ENCODE assay signal across 25 cellular contexts in genomic region chr6:46635462-46635861, GRCh38. TPM values are rescaled to one million over a fixed set of nuclear protein-coding genes. Genes with fewer than 3 reads are reported as not detected.
DNase-seq lines count a peak whose midpoint lies in the region; ATAC-seq, FAIRE-seq and TF ChIP-seq lines count a peak whose summit lies in the region.
"Had no signal": no experiment of that assay in that cellular context is flagged by ENCODE, and none has a peak within 500 bp of the region (broad histone marks: within the 10 kb centered on the region; RNA-seq: fewer than 3 reads in every experiment).

No MANE protein-coding gene starts in this region.

- H3K4me2 ChIP-seq in OCI-LY1 (ENCODE audit: low read length) (peak overlapping the region; percentile 24; the same call in 1 of the 2 replicates), mammary epithelial cell (ENCODE audit: insufficient read depth, low read depth, low read length) (no peak overlapping the region)
- H3K4me2 ChIP-seq: A549; BLaER1 treated with 17β-estradiol and CSF1 and Interleukin-3, amounts not matched to agents 10 nM and 100 nM had no signal

- H3K36me3 ChIP-seq in OCI-LY1 (ENCODE audit: insufficient read depth, low read length), result peaks cover 2% of the 10 kb centered on the region; the same call in 1 of the 2 replicates
- no peaks in the 10 kb centered on the region for H3K36me3 ChIP-seq in endodermal cell (ENCODE audit: control insufficient read depth, insufficient read depth, low read length)
- no peaks in the 10 kb centered on the region for H3K36me3 ChIP-seq in mammary epithelial cell (ENCODE audit: insufficient read depth, low read length)
- no peaks in the 10 kb centered on the region for H3K36me3 ChIP-seq in CD8-positive, alpha-beta memory T cell (ENCODE audit: insufficient read depth, low read length)
- H3K36me3 ChIP-seq: BE2C; BLaER1 treated with 17β-estradiol and CSF1 and Interleukin-3, amounts not matched to agents 10 nM and 100 nM; HAP-1 had no signal

- H3K9me3 ChIP-seq in OCI-LY1 (ENCODE audit: low read length) (no peaks in the 10 kb centered on the region), endodermal cell (ENCODE audit: control insufficient read depth, low read length) (no peaks in the 10 kb centered on the region), mammary epithelial cell (replicated peaks; ENCODE audit: insufficient read depth, low read length) (no peaks in the 10 kb centered on the region)
- H3K9me3 ChIP-seq in CD8-positive, alpha-beta memory T cell (ENCODE audit: low read length), result no peaks in the 10 kb centered on the region
- H3K9me3 ChIP-seq: A549; BE2C; BLaER1 treated with 17β-estradiol and CSF1 and Interleukin-3, amounts not matched to agents 10 nM and 100 nM; Caco-2; HAP-1 had no signal

- H3K4me3 Mint-ChIP-seq in endodermal cell, result no peak overlapping the region
- H3K4me3 Mint-ChIP-seq in CD8-positive, alpha-beta memory T cell, result no peak overlapping the region
- H3K4me3 Mint-ChIP-seq: CD14-positive monocyte; CD4-positive, alpha-beta memory T cell; HFFc6 had no signal

- H3K9me2 ChIP-seq in OCI-LY1 (ENCODE audit: low read depth, low read length), result no peaks in the 10 kb centered on the region

- H3K4me3 ChIP-seq in OCI-LY1 (ENCODE audit: low read depth, low read length, poor library complexity, severe bottlenecking) (no peak overlapping the region), endodermal cell (ENCODE audit: low read length) (no peak overlapping the region), mammary epithelial cell (replicated peaks in 1 of 3; ENCODE audit: insufficient read depth in 1 of 3, low read depth in 2 of 3, low read length in 3 of 3) (no peak overlapping the region)
- no peak overlapping the region for H3K4me3 ChIP-seq in CD8-positive, alpha-beta memory T cell (ENCODE audit: low read length)
- H3K4me3 ChIP-seq: A549; BLaER1 treated with 17β-estradiol and CSF1 and Interleukin-3, amounts not matched to agents 10 nM and 100 nM; GM12878; HAP-1 had no signal

- ATAC-seq in HG03460 (IDR thresholded peaks at IDR 0.05; ENCODE audit: unreplicated experiment), result no peak
- ATAC-seq: A549, GM12878 had no signal

- 83 to 89% methylated on average over 4 to 6 of the region's 6 CpGs for WGBS in endodermal cell (ENCODE audit: insufficient coverage in 1 of 2, insufficient read length in 1 of 2), 2 experiments
- 100% methylated on average over 5 of the region's 6 CpGs for WGBS in mammary epithelial cell (ENCODE audit: low coverage, missing lambda C conversion rate)

- FAIRE-seq in GM12891 (lab: Jason Lieb, UNC), result no peak
- FAIRE-seq: A549, GM12878, GM18507, H54 had no signal

- dilution Hi-C loops in mammary epithelial cell (cut with HindIII; ENCODE audit: low sequenced_read_pairs), result no loop called here

- H3K27me3 ChIP-seq in OCI-LY1 (ENCODE audit: insufficient read depth, low read length), result no peaks in the 10 kb centered on the region
- H3K27me3 ChIP-seq in endodermal cell (ENCODE audit: control insufficient read depth, insufficient read depth, low read length, poor library complexity, severe bottlenecking), result no peaks in the 10 kb centered on the region
- no peaks in the 10 kb centered on the region for H3K27me3 ChIP-seq in mammary epithelial cell (ENCODE audit: insufficient read depth, low read length)
- no peaks in the 10 kb centered on the region for H3K27me3 ChIP-seq in CD8-positive, alpha-beta memory T cell (ENCODE audit: insufficient read depth, low read length, poor library complexity, severe bottlenecking)
- H3K27me3 ChIP-seq: BLaER1 treated with 17β-estradiol and CSF1 and Interleukin-3, amounts not matched to agents 10 nM and 100 nM had no signal

- H3K9ac ChIP-seq in OCI-LY1 (ENCODE audit: low read length) (no peak overlapping the region; the same call in 1 of the 2 replicates), endodermal cell (ENCODE audit: extremely low read depth, low read length, poor library complexity, severe bottlenecking) (no peak overlapping the region), mammary epithelial cell (ENCODE audit: insufficient read depth, low read length) (no peak overlapping the region)
- H3K9ac ChIP-seq: BLaER1 treated with 17β-estradiol and CSF1 and Interleukin-3, amounts not matched to agents 10 nM and 100 nM had no signal

- H3K27ac ChIP-seq in OCI-LY1 (ENCODE audit: low read depth, low read length, poor library complexity, severe bottlenecking) (peak overlapping the region; percentile 89), endodermal cell (ENCODE audit: low read depth, low read length) (no peak overlapping the region), mammary epithelial cell (ENCODE audit: insufficient read depth, low read depth, low read length) (no peak overlapping the region)
- no peak overlapping the region for H3K27ac ChIP-seq in CD8-positive, alpha-beta memory T cell (ENCODE audit: low read depth, low read length)
- H3K27ac ChIP-seq: A549; BLaER1 treated with 17β-estradiol and CSF1 and Interleukin-3, amounts not matched to agents 10 nM and 100 nM had no signal

- no peaks in the 10 kb centered on the region for H3F3A ChIP-seq in OCI-LY1 (ENCODE audit: insufficient read depth, low read length)

- POLR2A ChIA-PET in CD8-positive, alpha-beta memory T cell (lab: Charles Lee), result no interaction called here

- H3K27ac Mint-ChIP-seq in endodermal cell, result peak overlapping the region; percentile 67
- no peak overlapping the region for H3K27ac Mint-ChIP-seq in CD8-positive, alpha-beta memory T cell
- H3K27ac Mint-ChIP-seq: CD14-positive monocyte; CD4-positive, alpha-beta memory T cell; HFFc6 had no signal

- H4K20me1 ChIP-seq in OCI-LY1 (ENCODE audit: insufficient read depth, low read length) (no peaks in the 10 kb centered on the region), mammary epithelial cell (ENCODE audit: insufficient read depth, low read length) (no peaks in the 10 kb centered on the region)
- H4K20me1 ChIP-seq: BLaER1 treated with 17β-estradiol and CSF1 and Interleukin-3, amounts not matched to agents 10 nM and 100 nM had no signal

- H3K4me1 ChIP-seq in OCI-LY1 (ENCODE audit: insufficient read depth, low read length, severe bottlenecking) (peaks cover 58% of the 10 kb centered on the region), endodermal cell (ENCODE audit: control insufficient read depth, insufficient read depth, low read length) (no peaks in the 10 kb centered on the region), mammary epithelial cell (ENCODE audit: insufficient read depth, low read length) (peaks cover 24% of the 10 kb centered on the region)
- H3K4me1 ChIP-seq in CD8-positive, alpha-beta memory T cell (ENCODE audit: insufficient read depth, low read length), result no peaks in the 10 kb centered on the region
- H3K4me1 ChIP-seq: BE2C, Caco-2, HAP-1 had no signal

- H3K27me3 Mint-ChIP-seq in endodermal cell (ENCODE audit: insufficient read depth), result no peaks in the 10 kb centered on the region
- H3K27me3 Mint-ChIP-seq in CD8-positive, alpha-beta memory T cell, result peaks cover 4 to 29% of the 10 kb centered on the region in 2 donors

- TF ChIP-seq POLR2A in GM12891 (IDR thresholded peaks at IDR 0.05; ENCODE audit: low read depth, low read length), result no peak

- H3K79me2 ChIP-seq in OCI-LY1 (ENCODE audit: insufficient read depth, low read length) (no peaks in the 10 kb centered on the region), mammary epithelial cell (ENCODE audit: insufficient read depth, low read length) (no peaks in the 10 kb centered on the region)

- in situ Hi-C loops in mammary epithelial cell (cut with MboI; ENCODE audit: low sequenced_read_pairs in 2 of 2), result no loop called here

- DNase-seq in GM12891 (ENCODE audit: insufficient read length, low spot score) (no peak), endodermal cell (no peak), mammary epithelial cell (no peak)
- DNase-seq in CD8-positive, alpha-beta memory T cell, result no peak
- DNase-seq: 8988T; ACHN; AML-193; BE2C; Caco-2; CD4-positive, alpha-beta memory T cell; DMS153; DND-41; EL; GDM1; GOT3; HFFc6 had no signal

- peaks cover 20% of the 10 kb centered on the region for H3K4me1 Mint-ChIP-seq in endodermal cell
- H3K4me1 Mint-ChIP-seq in CD8-positive, alpha-beta memory T cell, result no peaks in the 10 kb centered on the region
- H3K4me1 Mint-ChIP-seq: CD14-positive monocyte; CD4-positive, alpha-beta memory T cell had no signal

- H2AFZ ChIP-seq in OCI-LY1 (ENCODE audit: low read length), result no peak overlapping the region
- no peak overlapping the region for H2AFZ ChIP-seq in mammary epithelial cell (ENCODE audit: low read depth, low read length)

- BruUV-seq in mammary epithelial cell (replicated peaks; lab: Mats Ljungman, UMichigan), result no TSS peak

- H3K36me3 Mint-ChIP-seq in endodermal cell (ENCODE audit: low read depth), result no peaks in the 10 kb centered on the region
- H3K36me3 Mint-ChIP-seq in CD8-positive, alpha-beta memory T cell, result no peaks in the 10 kb centered on the region
- H3K36me3 Mint-ChIP-seq: CD14-positive monocyte; CD4-positive, alpha-beta memory T cell had no signal

- intact Hi-C loops in mammary epithelial cell (cut with micrococcal nuclease), result loop anchor here (5.0 kb wide), 3 partner anchors 147 to 412 kb away; no protein-coding TSS in a partner anchor

- CTCF ChIA-PET in mammary epithelial cell (lab: Charles Lee; ENCODE audit: low non-redundant PET), result no interaction called here
- CTCF ChIA-PET in CD8-positive, alpha-beta memory T cell (lab: Charles Lee), result no interaction called here

- TF ChIP-seq CTCF in OCI-LY1 (IDR thresholded peaks at IDR 0.05; ENCODE audit: low read length), result no peak
- TF ChIP-seq CTCF in endodermal cell (conservative IDR thresholded peaks at IDR 0.05), result no peak
- TF ChIP-seq CTCF in mammary epithelial cell (conservative IDR thresholded peaks at IDR 0.05 in 1 of 2, IDR thresholded peaks at IDR 0.05 in 1 of 2; ENCODE audit: extremely low read depth in 1 of 2, insufficient read depth in 1 of 2, low read depth in 1 of 2, low read length in 2 of 2), result no peak

- no peaks in the 10 kb centered on the region for H3K9me3 Mint-ChIP-seq in endodermal cell
- H3K9me3 Mint-ChIP-seq in CD8-positive, alpha-beta memory T cell, result peaks cover 0 to 2% (median 0%) of the 10 kb centered on the region in 5 donors
- H3K9me3 Mint-ChIP-seq: CD14-positive monocyte; CD4-positive, alpha-beta memory T cell; HFFc6 had no signal

RNA-seq across cellular contexts. Expression of gene CYP39A1, which starts 17.2 kb away (rescaled TPM):
- not detected for polyA plus RNA-seq in GM12891 (2012; ENCODE audit: low read depth, missing spikeins)
- total RNA-seq in endodermal cell (1 to 10 TPM; 1.8 to 3.8 TPM), mammary epithelial cell (1 to 10 TPM; 2.4 to 5.2 TPM)
- polyA plus RNA-seq in endodermal cell (2013, experiment 1 of 2), result 2.5 TPM
- 4.0 TPM for polyA plus RNA-seq in endodermal cell (2013, experiment 2 of 2)
- 0.65 TPM for polyA plus RNA-seq in mammary epithelial cell
- polyA minus RNA-seq in mammary epithelial cell, result not detected
- not detected for total RNA-seq in CD8-positive, alpha-beta memory T cell
- polyA plus RNA-seq in CD8-positive, alpha-beta memory T cell, result not detected
- total RNA-seq: Caco-2; CD4-positive, alpha-beta memory T cell; GM12878; HFFc6 had no signal
- polyA plus RNA-seq: CD14-positive monocyte; CD4-positive, alpha-beta memory T cell; GM12878 had no signal

RNA-seq across cellular contexts. Expression of gene SLC25A27, which starts 17.3 kb away (rescaled TPM):
- not detected for polyA plus RNA-seq in GM12891 (2012; ENCODE audit: low read depth, missing spikeins)
- 10 to 100 TPM; 12.8 to 18.1 TPM for total RNA-seq in endodermal cell
- 14.1 TPM for polyA plus RNA-seq in endodermal cell (2013, experiment 1 of 2)
- polyA plus RNA-seq in endodermal cell (2013, experiment 2 of 2), result 8.4 TPM
- total RNA-seq in mammary epithelial cell, result 10 to 100 TPM; 11.8 to 18.1 TPM
- polyA plus RNA-seq in mammary epithelial cell, result 3.5 TPM
- polyA minus RNA-seq in mammary epithelial cell, result not detected
- total RNA-seq in CD8-positive, alpha-beta memory T cell, result under 1 TPM; 0.38 to 0.85 TPM
- not detected for polyA plus RNA-seq in CD8-positive, alpha-beta memory T cell
- total RNA-seq: GM12878 had no signal
- polyA plus RNA-seq: CD4-positive, alpha-beta memory T cell; GM12878 had no signal

RNA-seq across cellular contexts. Expression of gene TDRD6, which starts 52.2 kb away (rescaled TPM):
- not detected for polyA plus RNA-seq in GM12891 (2012; ENCODE audit: low read depth, missing spikeins)
- total RNA-seq in endodermal cell (under 1 TPM; 0.09 to 0.20 TPM), mammary epithelial cell (under 1 TPM; 0.09 to 0.50 TPM)
- 0.04 TPM for polyA plus RNA-seq in endodermal cell (2013, experiment 1 of 2)
- polyA plus RNA-seq in endodermal cell (2013, experiment 2 of 2), result 0.21 TPM
- polyA plus RNA-seq in mammary epithelial cell, result 0.01 TPM
- polyA minus RNA-seq in mammary epithelial cell, result 0.52 TPM
- not detected for total RNA-seq in CD8-positive, alpha-beta memory T cell
- not detected for polyA plus RNA-seq in CD8-positive, alpha-beta memory T cell
- total RNA-seq: Caco-2, GM12878, HFFc6 had no signal
- polyA plus RNA-seq: CD4-positive, alpha-beta memory T cell; GM12878 had no signal

Comparison
In these comparisons a context has a peak if more than half of its experiments do, and no peak if none do; other contexts are left out.
1. RNA of gene SLC25A27, which starts 17.3 kb away (total RNA-seq): 12.8 to 18.1 TPM in endodermal cell and 11.8 to 18.1 TPM in mammary epithelial cell; 0.38 to 0.85 TPM in CD8-positive, alpha-beta memory T cell; every median in the first group is over 4 times any median in the second.